In genomic region chr19:18745931-18746330, GRCh38 we compare ENCODE assay signal across 2 cellular contexts.
TF ChIP-seq lines count a peak whose summit lies in the region.

No MANE protein-coding gene starts in this region.

TF ChIP-seq in IMR-90, 13 proteins besides CTCF, POLR2A, EP300 and RAD21:
- no peak for TF ChIP-seq FOS (IDR thresholded peaks at IDR 0.05; ENCODE audit: low read depth, low read length)

TF ChIP-seq in H1, 55 proteins besides CTCF, POLR2A, EP300 and RAD21:
- TF ChIP-seq CHD7 (IDR thresholded peaks at IDR 0.05; ENCODE audit: insufficient replicate concordance, low read length), result no peak
- no peak for TF ChIP-seq USF2 (IDR thresholded peaks at IDR 0.05; ENCODE audit: low read length)
- no peak for TF ChIP-seq SP1 (IDR thresholded peaks at IDR 0.05; ENCODE audit: low read depth, low read length)
- no peak for TF ChIP-seq BCL11A (IDR thresholded peaks at IDR 0.05; ENCODE audit: low read depth in 2 of 2, low read length in 2 of 2)
- TF ChIP-seq CBX8 (IDR thresholded peaks at IDR 0.05; ENCODE audit: borderline replicate concordance, low read depth, low read length), result no peak
- TF ChIP-seq HDAC2 (IDR thresholded peaks at IDR 0.05; ENCODE audit: borderline replicate concordance in 1 of 2, low read depth in 2 of 2, low read length in 2 of 2), result no peak
- TF ChIP-seq GTF2F1 (IDR thresholded peaks at IDR 0.05; ENCODE audit: borderline replicate concordance, low read depth, low read length), result no peak
- TF ChIP-seq RBBP5 (IDR thresholded peaks at IDR 0.05; ENCODE audit: borderline replicate concordance, low read depth, low read length), result no peak
- TF ChIP-seq YY1 (IDR thresholded peaks at IDR 0.05; ENCODE audit: low read depth, low read length), result no peak
- TF ChIP-seq KDM5A (IDR thresholded peaks at IDR 0.05; ENCODE audit: low read length), result no peak
